In the genomic region with DNA sequence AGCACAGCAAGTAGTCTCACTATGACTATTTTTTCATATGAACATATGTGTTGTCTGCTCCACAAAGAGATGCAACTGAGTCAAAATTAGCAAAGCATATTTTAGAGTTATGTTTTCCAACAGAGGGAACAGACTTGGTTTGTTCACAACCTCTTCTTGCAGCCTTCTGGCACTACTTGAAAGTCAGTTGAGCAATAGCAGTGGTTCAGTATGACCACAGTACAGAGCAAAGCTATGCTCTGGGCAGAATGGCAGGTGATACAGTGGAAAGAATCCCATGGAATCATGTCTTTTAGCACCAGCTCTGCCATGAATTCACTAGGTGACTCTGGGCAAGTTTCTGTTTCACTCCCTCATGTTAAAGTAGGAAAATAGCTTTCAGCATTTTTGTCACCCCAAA, we compare ENCODE assay signal across 17 cellular contexts. TPM values are rescaled to one million over a fixed set of nuclear protein-coding genes. Genes with fewer than 3 reads are reported as not detected.
A peak's percentile ranks its signal among the peaks of the same experiment; 100 is the strongest.
DNase-seq lines count a peak whose midpoint lies in the region; ATAC-seq, FAIRE-seq and TF ChIP-seq lines count a peak whose summit lies in the region.
"Had no signal": no experiment of that assay in that cellular context is flagged by ENCODE, and none has a peak within 500 bp of the region (broad histone marks: within the 10 kb centered on the region; RNA-seq: fewer than 3 reads in every experiment).

No MANE protein-coding gene starts in this region.

- FAIRE-seq in HTR-8/SVneo (lab: Jason Lieb, UNC), result no peak
- FAIRE-seq: GM18507 had no signal

- peak; percentile 40 to 51 for ATAC-seq in activated T-cell treated with anti-CD3 and anti-CD28 coated beads, Interleukin-2, amount 50 U/mL, for 72 hours (replicated peaks in 1 of 2)
- ATAC-seq in activated T-cell treated with anti-CD3 and anti-CD28 coated beads, Interleukin-2, amount 50 U/mL, for 4 hours, result no peak
- ATAC-seq in WTC11, result no peak
- no peak for ATAC-seq in foreskin keratinocyte
- ATAC-seq in HG03565 (IDR thresholded peaks at IDR 0.05; ENCODE audit: unreplicated experiment), result no peak
- ATAC-seq: activated CD8-positive, alpha-beta T cell treated with anti-CD3 and anti-CD28 coated beads, Interleukin-2, amount 10 ng/mL, durations not matched to agents 7 days and 5 days; left cardiac atrium; T-cell had no signal

- peaks cover 4 to 8% of the 10 kb centered on the region in 2 donors for H3K9me3 Mint-ChIP-seq in activated T-cell treated with anti-CD3 and anti-CD28 coated beads, Interleukin-2, amount 50 U/mL, for 72 hours
- peaks cover 16% of the 10 kb centered on the region for H3K9me3 Mint-ChIP-seq in activated T-cell treated with anti-CD3 and anti-CD28 coated beads, Interleukin-2, amount 50 U/mL, for 4 hours
- H3K9me3 Mint-ChIP-seq in WTC11, result peaks cover 30% of the 10 kb centered on the region
- peaks cover 9% of the 10 kb centered on the region for H3K9me3 Mint-ChIP-seq in activated CD4-positive, alpha-beta memory T cell treated with anti-CD3 and anti-CD28 coated beads for 36 hours

- peaks cover 34% of the 10 kb centered on the region for H3K36me3 ChIP-seq in right atrium auricular region
- H3K36me3 ChIP-seq: transverse colon had no signal

- H3K4me3 Mint-ChIP-seq in activated T-cell treated with anti-CD3 and anti-CD28 coated beads, Interleukin-2, amount 50 U/mL, for 72 hours, result no peak overlapping the region
- no peak overlapping the region for H3K4me3 Mint-ChIP-seq in activated T-cell treated with anti-CD3 and anti-CD28 coated beads, Interleukin-2, amount 50 U/mL, for 4 hours
- no peak overlapping the region for H3K4me3 Mint-ChIP-seq in WTC11
- no peak overlapping the region for H3K4me3 Mint-ChIP-seq in activated CD4-positive, alpha-beta memory T cell treated with anti-CD3 and anti-CD28 coated beads for 36 hours
- H3K4me3 Mint-ChIP-seq: activated CD8-positive, alpha-beta T cell treated with anti-CD3 and anti-CD28 coated beads, Interleukin-2, amount 10 ng/mL, durations not matched to agents 7 days and 5 days; nephron progenitor cell; T-cell had no signal

- H3K27ac Mint-ChIP-seq in activated T-cell treated with anti-CD3 and anti-CD28 coated beads, Interleukin-2, amount 50 U/mL, for 72 hours, result no peak overlapping the region
- peak overlapping the region; percentile 48; the same call in 1 of the 2 replicates for H3K27ac Mint-ChIP-seq in WTC11
- H3K27ac Mint-ChIP-seq in activated CD4-positive, alpha-beta memory T cell treated with anti-CD3 and anti-CD28 coated beads for 36 hours, result no peak overlapping the region
- H3K27ac Mint-ChIP-seq: activated CD8-positive, alpha-beta T cell treated with anti-CD3 and anti-CD28 coated beads, Interleukin-2, amount 10 ng/mL, durations not matched to agents 7 days and 5 days; activated naive CD4-positive, alpha-beta T cell treated with anti-CD3 and anti-CD28 coated beads, Interleukin-2, amount 50 U/mL, for 72 hours; nephron progenitor cell; T-cell had no signal

- TF ChIP-seq CTCF in WTC11 (IDR thresholded peaks at IDR 0.05), result no peak
- no peak for TF ChIP-seq CTCF in foreskin keratinocyte (conservative IDR thresholded peaks at IDR 0.05)
- TF ChIP-seq CTCF in right atrium auricular region (IDR thresholded peaks at IDR 0.05), result no peak

- peaks cover 45% of the 10 kb centered on the region for H3K27me3 Mint-ChIP-seq in activated T-cell treated with anti-CD3 and anti-CD28 coated beads, Interleukin-2, amount 50 U/mL, for 72 hours (ENCODE audit: low read depth)
- H3K27me3 Mint-ChIP-seq in activated T-cell treated with anti-CD3 and anti-CD28 coated beads, Interleukin-2, amount 50 U/mL, for 4 hours (ENCODE audit: low read depth), result peaks cover 38% of the 10 kb centered on the region
- H3K27me3 Mint-ChIP-seq in WTC11 (ENCODE audit: low read depth), result peaks cover 3% of the 10 kb centered on the region; the same call in 1 of the 2 replicates
- H3K27me3 Mint-ChIP-seq in activated CD4-positive, alpha-beta memory T cell treated with anti-CD3 and anti-CD28 coated beads for 36 hours, result peaks cover 32% of the 10 kb centered on the region

- peaks cover 6 to 9% of the 10 kb centered on the region in 2 donors for H3K36me3 Mint-ChIP-seq in activated T-cell treated with anti-CD3 and anti-CD28 coated beads, Interleukin-2, amount 50 U/mL, for 72 hours (ENCODE audit: insufficient read depth in 2 of 2)
- H3K36me3 Mint-ChIP-seq in activated T-cell treated with anti-CD3 and anti-CD28 coated beads, Interleukin-2, amount 50 U/mL, for 4 hours (ENCODE audit: insufficient read depth), result no peaks in the 10 kb centered on the region
- peaks cover 46% of the 10 kb centered on the region for H3K36me3 Mint-ChIP-seq in WTC11
- peaks cover 2% of the 10 kb centered on the region for H3K36me3 Mint-ChIP-seq in activated CD4-positive, alpha-beta memory T cell treated with anti-CD3 and anti-CD28 coated beads for 36 hours

- CTCF ChIA-PET in WTC11 (lab: Charles Lee), result no interaction called here
- CTCF ChIA-PET in activated CD4-positive, alpha-beta memory T cell treated with anti-CD3 and anti-CD28 coated beads for 36 hours (lab: Charles Lee), result no interaction called here

- POLR2A ChIA-PET in WTC11 (lab: Charles Lee), result interaction anchor here (1.0 to 8.2 kb wide), 4 partner anchors 10 to 243 kb away, joined by 4 to 67 read pairs (median 4); no protein-coding TSS in a partner anchor
- POLR2A ChIA-PET in activated CD4-positive, alpha-beta memory T cell treated with anti-CD3 and anti-CD28 coated beads for 36 hours (lab: Charles Lee), result no interaction called here

- no peak overlapping the region for H3K4me3 ChIP-seq in right atrium auricular region
- H3K4me3 ChIP-seq: transverse colon had no signal

- no peak for DNase-seq in activated T-cell treated with anti-CD3 and anti-CD28 coated beads, Interleukin-2, amount 50 U/mL, for 72 hours
- no peak for DNase-seq in activated T-cell treated with anti-CD3 and anti-CD28 coated beads, Interleukin-2, amount 50 U/mL, for 4 hours
- DNase-seq in WTC11 (ENCODE audit: low spot score) (no peak), foreskin keratinocyte (peak; percentile 37 to 62), right atrium auricular region (ENCODE audit: low spot score) (no peak), HTR-8/SVneo (ENCODE audit: insufficient read length, low spot score) (no peak)
- no peak for DNase-seq in activated CD4-positive, alpha-beta memory T cell treated with anti-CD3 and anti-CD28 coated beads for 36 hours
- DNase-seq: activated CD8-positive, alpha-beta T cell treated with anti-CD3 and anti-CD28 coated beads, Interleukin-2, amount 10 ng/mL, durations not matched to agents 7 days and 5 days; cortex of kidney; left cardiac atrium; NCI-H2171; nephron progenitor cell; T-cell; transverse colon had no signal

- H3K27ac ChIP-seq in foreskin keratinocyte (no peak overlapping the region), right atrium auricular region (no peak overlapping the region)

- H3K4me1 ChIP-seq in foreskin keratinocyte, result peaks cover 19% of the 10 kb centered on the region
- peaks cover 0 to 33% of the 10 kb centered on the region in 2 donors for H3K4me1 ChIP-seq in right atrium auricular region

- peaks cover 21% of the 10 kb centered on the region for H3K4me1 Mint-ChIP-seq in activated T-cell treated with anti-CD3 and anti-CD28 coated beads, Interleukin-2, amount 50 U/mL, for 72 hours (ENCODE audit: low read depth)
- peaks cover 9% of the 10 kb centered on the region for H3K4me1 Mint-ChIP-seq in activated T-cell treated with anti-CD3 and anti-CD28 coated beads, Interleukin-2, amount 50 U/mL, for 4 hours (ENCODE audit: low read depth)
- H3K4me1 Mint-ChIP-seq in WTC11, result peaks cover 54% of the 10 kb centered on the region
- H3K4me1 Mint-ChIP-seq in activated CD4-positive, alpha-beta memory T cell treated with anti-CD3 and anti-CD28 coated beads for 36 hours (ENCODE audit: low read depth), result peaks cover 7% of the 10 kb centered on the region

- H3K27me3 ChIP-seq in foreskin keratinocyte (no peaks in the 10 kb centered on the region), right atrium auricular region (no peaks in the 10 kb centered on the region)
- H3K27me3 ChIP-seq: transverse colon had no signal

- intact Hi-C loops in activated CD4-positive, alpha-beta memory T cell treated with anti-CD3 and anti-CD28 coated beads for 36 hours (cut with micrococcal nuclease), result no loop called here

- H3K9me3 ChIP-seq in right atrium auricular region, result peaks cover 0 to under 1% of the 10 kb centered on the region in 2 donors
- H3K9me3 ChIP-seq: transverse colon had no signal

TF ChIP-seq in WTC11, 78 proteins besides CTCF, POLR2A, EP300 and RAD21 (continues in another document):
- TF ChIP-seq, protein P1, sequence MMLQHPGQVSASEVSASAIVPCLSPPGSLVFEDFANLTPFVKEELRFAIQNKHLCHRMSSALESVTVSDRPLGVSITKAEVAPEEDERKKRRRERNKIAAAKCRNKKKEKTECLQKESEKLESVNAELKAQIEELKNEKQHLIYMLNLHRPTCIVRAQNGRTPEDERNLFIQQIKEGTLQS (CRISPR knock-in tag; conservative IDR thresholded peaks at IDR 0.05), result no peak
- TF ChIP-seq KAT7 (CRISPR knock-in tag; IDR thresholded peaks at IDR 0.05; ENCODE audit: borderline replicate concordance) (no peak), SP1 (CRISPR knock-in tag; conservative IDR thresholded peaks at IDR 0.05) (no peak), NFATC4 (CRISPR knock-in tag; IDR thresholded peaks at IDR 0.05) (no peak), ZNF263 (CRISPR knock-in tag; IDR thresholded peaks at IDR 0.05; ENCODE audit: low read depth) (no peak)

RNA-seq across cellular contexts. Expression of a gene that starts 5.3 kb away (rescaled TPM):
- under 1 TPM in 1 of 2 donors, not detected in 1; 0.16 TPM for total RNA-seq in activated T-cell treated with anti-CD3 and anti-CD28 coated beads, Interleukin-2, amount 50 U/mL, for 72 hours
- under 1 TPM; 0.43 to 0.65 (median 0.61) TPM for total RNA-seq in activated T-cell treated with anti-CD3 and anti-CD28 coated beads, Interleukin-2, amount 50 U/mL, for 4 hours
- total RNA-seq in WTC11 (2021) (64.1 to 91.0 TPM (median 89.9 TPM) in 3 replicates), foreskin keratinocyte (162 and 169 TPM in 2 replicates), right atrium auricular region (100 to 1,000 TPM in 1 of 2 donors, 10 to 100 TPM in 1; 41.8 to 156 TPM)
- polyA plus RNA-seq in foreskin keratinocyte, result 223 and 246 TPM in 2 replicates
- total RNA-seq in activated CD4-positive, alpha-beta memory T cell treated with anti-CD3 and anti-CD28 coated beads for 36 hours, result not detected
- total RNA-seq: activated CD8-positive, alpha-beta T cell treated with anti-CD3 and anti-CD28 coated beads, Interleukin-2, amount 10 ng/mL, durations not matched to agents 7 days and 5 days; activated naive CD4-positive, alpha-beta T cell treated with anti-CD3 and anti-CD28 coated beads, Interleukin-2, amount 50 U/mL, for 72 hours had no signal

Comparison
In these comparisons a context has a peak if more than half of its experiments do, and no peak if none do; other contexts are left out.
1. ATAC-seq: peak in activated T-cell treated with anti-CD3 and anti-CD28 coated beads, Interleukin-2, amount 50 U/mL, for 72 hours (2 of 2); none in activated T-cell treated with anti-CD3 and anti-CD28 coated beads, Interleukin-2, amount 50 U/mL, for 4 hours (0 of 2), WTC11 (single experiment), foreskin keratinocyte (single experiment) and HG03565 (single experiment).
2. DNase-seq: peak in foreskin keratinocyte (2 of 2); none in activated T-cell treated with anti-CD3 and anti-CD28 coated beads, Interleukin-2, amount 50 U/mL, for 72 hours (0 of 2), activated T-cell treated with anti-CD3 and anti-CD28 coated beads, Interleukin-2, amount 50 U/mL, for 4 hours (single experiment), WTC11 (single experiment), right atrium auricular region (single experiment), HTR-8/SVneo (single experiment) and activated CD4-positive, alpha-beta memory T cell treated with anti-CD3 and anti-CD28 coated beads for 36 hours (single experiment).
3. RNA of a gene that starts 5.3 kb away (total RNA-seq): 162 to 169 TPM in foreskin keratinocyte, 41.8 to 156 TPM in right atrium auricular region and 64.1 to 91.0 TPM in WTC11; 0.43 to 0.65 TPM in activated T-cell treated with anti-CD3 and anti-CD28 coated beads, Interleukin-2, amount 50 U/mL, for 4 hours, 0.16 TPM in activated T-cell treated with anti-CD3 and anti-CD28 coated beads, Interleukin-2, amount 50 U/mL, for 72 hours and not detected in activated CD4-positive, alpha-beta memory T cell treated with anti-CD3 and anti-CD28 coated beads for 36 hours; every median in the first group is over 10 times any median in the second.